In genomic region chr20:54061106-54061881, GRCh38 we compare ENCODE assay signal across 19 cellular contexts. TPM values are rescaled to one million over a fixed set of nuclear protein-coding genes. Genes with fewer than 3 reads are reported as not detected.
A peak's percentile ranks its signal among the peaks of the same experiment; 100 is the strongest.
DNase-seq lines count a peak whose midpoint lies in the region; ATAC-seq and TF ChIP-seq lines count a peak whose summit lies in the region.
"Had no signal": no experiment of that assay in that cellular context is flagged by ENCODE, and none has a peak within 500 bp of the region (broad histone marks: within the 10 kb centered on the region; RNA-seq: fewer than 3 reads in every experiment).

No MANE protein-coding gene starts in this region.

- H3K27me3 ChIP-seq in prostate gland (replicated peaks; ENCODE audit: insufficient read depth): no peaks in the 10 kb centered on the region
- H3K27me3 ChIP-seq: ovary, spleen had no signal

- no peak for TF ChIP-seq CTCF in fibroblast of mammary gland (conservative IDR thresholded peaks at IDR 0.05; ENCODE audit: control insufficient read depth, insufficient read depth, low read depth, low read length)
- TF ChIP-seq CTCF in prostate gland (IDR thresholded peaks at IDR 0.05): no peak

- no peaks in the 10 kb centered on the region for H3K4me1 ChIP-seq in prostate gland (replicated peaks)

- DNase-seq in EH (ENCODE audit: low read depth): peak; percentile 31
- DNase-seq in RPMI7951 (ENCODE audit: low read depth): peak; percentile 34
- peak; percentile 74 for DNase-seq in fibroblast of mammary gland (ENCODE audit: low read depth)
- no peak for DNase-seq in sciatic nerve (ENCODE audit: low spot score)
- no peak for DNase-seq in NCI-H2081 treated with DMSO at 0.1 percent for 48 hours (lab: John Stamatoyannopoulos, UW)
- no peak for DNase-seq in prostate gland (ENCODE audit: low spot score)
- no peak for DNase-seq in activated T-cell treated with anti-CD3 and anti-CD28 coated beads, Interleukin-2, amount 50 U/mL, for 24 hours
- DNase-seq: activated CD4-positive, alpha-beta memory T cell treated with anti-CD3 and anti-CD28 coated beads for 36 hours; C1 segment of cervical spinal cord; dorsolateral prefrontal cortex; HFFc6; immature natural killer cell; NCI-H2081; NCI-H82; ovary; spleen; substantia nigra had no signal

- no peak overlapping the region for H3K27ac Mint-ChIP-seq in activated T-cell treated with anti-CD3 and anti-CD28 coated beads, Interleukin-2, amount 50 U/mL, for 24 hours
- H3K27ac Mint-ChIP-seq: activated CD4-positive, alpha-beta memory T cell treated with anti-CD3 and anti-CD28 coated beads for 36 hours; HFFc6; immature natural killer cell; mesothelial cell of epicardium had no signal

- H3K27ac ChIP-seq in prostate gland: no peak overlapping the region
- H3K27ac ChIP-seq: ovary, spleen had no signal

- 68% methylated on average over 8 of the region's 8 CpGs for WGBS in prostate gland

- H3K4me1 Mint-ChIP-seq in activated T-cell treated with anti-CD3 and anti-CD28 coated beads, Interleukin-2, amount 50 U/mL, for 24 hours (ENCODE audit: low read depth): peaks cover 13% of the 10 kb centered on the region
- H3K4me1 Mint-ChIP-seq: mesothelial cell of epicardium had no signal

- no peaks in the 10 kb centered on the region for H3K36me3 ChIP-seq in prostate gland
- H3K36me3 ChIP-seq: ovary, spleen had no signal

- TF ChIP-seq POLR2A in prostate gland (IDR thresholded peaks at IDR 0.05): no peak

- H3K4me3 ChIP-seq in fibroblast of mammary gland (ENCODE audit: control insufficient read depth, low read depth, low read length) (no peak overlapping the region), prostate gland (no peak overlapping the region)
- H3K4me3 ChIP-seq: dorsolateral prefrontal cortex, ovary, spleen had no signal

- H3K27me3 Mint-ChIP-seq in activated T-cell treated with anti-CD3 and anti-CD28 coated beads, Interleukin-2, amount 50 U/mL, for 24 hours: no peaks in the 10 kb centered on the region

- no peaks in the 10 kb centered on the region for H3K9me3 ChIP-seq in prostate gland
- H3K9me3 ChIP-seq: ovary, spleen had no signal

- no peaks in the 10 kb centered on the region for H3K36me3 Mint-ChIP-seq in activated T-cell treated with anti-CD3 and anti-CD28 coated beads, Interleukin-2, amount 50 U/mL, for 24 hours (ENCODE audit: low read depth)
- H3K36me3 Mint-ChIP-seq: activated CD4-positive, alpha-beta memory T cell treated with anti-CD3 and anti-CD28 coated beads for 36 hours; immature natural killer cell; mesothelial cell of epicardium had no signal

- intact Hi-C loops in sciatic nerve (cut with DNase I): loop anchor here (10.0 kb wide), 1 partner anchor 116 kb away; no protein-coding TSS in a partner anchor
- intact Hi-C loops in prostate gland (cut with DNase I): loop anchor here (10.0 kb wide), 1 partner anchor 116 kb away; no protein-coding TSS in a partner anchor

- ATAC-seq in sciatic nerve: peak; percentile 23
- ATAC-seq in GM21515 (IDR thresholded peaks at IDR 0.05; ENCODE audit: unreplicated experiment): no peak

- H3K9me3 Mint-ChIP-seq in activated T-cell treated with anti-CD3 and anti-CD28 coated beads, Interleukin-2, amount 50 U/mL, for 24 hours: no peaks in the 10 kb centered on the region
- H3K9me3 Mint-ChIP-seq: activated CD4-positive, alpha-beta memory T cell treated with anti-CD3 and anti-CD28 coated beads for 36 hours; HFFc6; immature natural killer cell; mesothelial cell of epicardium had no signal

- no peak overlapping the region for H3K4me3 Mint-ChIP-seq in activated T-cell treated with anti-CD3 and anti-CD28 coated beads, Interleukin-2, amount 50 U/mL, for 24 hours
- H3K4me3 Mint-ChIP-seq: activated CD4-positive, alpha-beta memory T cell treated with anti-CD3 and anti-CD28 coated beads for 36 hours; HFFc6; immature natural killer cell; mesothelial cell of epicardium had no signal

RNA-seq across cellular contexts. Expression of gene BCAS1, which starts 9.1 kb away (rescaled TPM):
- under 0.01 TPM in 1 of 2 replicates, not detected in the other for total RNA-seq in RPMI7951 (2014; rRNA removed; shearing (Covaris generic))
- 117 TPM for total RNA-seq in sciatic nerve
- total RNA-seq in prostate gland: 10 to 100 TPM; 32.0 to 58.6 TPM

Comparison
In these comparisons a context has a peak if more than half of its experiments do, and no peak if none do; other contexts are left out.
1. DNase-seq: peak in EH (single experiment), RPMI7951 (single experiment) and fibroblast of mammary gland (single experiment); none in sciatic nerve (single experiment), NCI-H2081 treated with DMSO at 0.1 percent for 48 hours (single experiment), prostate gland (single experiment) and activated T-cell treated with anti-CD3 and anti-CD28 coated beads, Interleukin-2, amount 50 U/mL, for 24 hours (single experiment).
2. RNA of gene BCAS1, which starts 9.1 kb away (total RNA-seq): 117 TPM in sciatic nerve (single experiment) and 32.0 to 58.6 TPM in prostate gland; under 0.01 TPM in RPMI7951; every median in the first group is over 10 times any median in the second.